Comparison of ENCODE assay signal across 25 cellular contexts in the genomic region with DNA sequence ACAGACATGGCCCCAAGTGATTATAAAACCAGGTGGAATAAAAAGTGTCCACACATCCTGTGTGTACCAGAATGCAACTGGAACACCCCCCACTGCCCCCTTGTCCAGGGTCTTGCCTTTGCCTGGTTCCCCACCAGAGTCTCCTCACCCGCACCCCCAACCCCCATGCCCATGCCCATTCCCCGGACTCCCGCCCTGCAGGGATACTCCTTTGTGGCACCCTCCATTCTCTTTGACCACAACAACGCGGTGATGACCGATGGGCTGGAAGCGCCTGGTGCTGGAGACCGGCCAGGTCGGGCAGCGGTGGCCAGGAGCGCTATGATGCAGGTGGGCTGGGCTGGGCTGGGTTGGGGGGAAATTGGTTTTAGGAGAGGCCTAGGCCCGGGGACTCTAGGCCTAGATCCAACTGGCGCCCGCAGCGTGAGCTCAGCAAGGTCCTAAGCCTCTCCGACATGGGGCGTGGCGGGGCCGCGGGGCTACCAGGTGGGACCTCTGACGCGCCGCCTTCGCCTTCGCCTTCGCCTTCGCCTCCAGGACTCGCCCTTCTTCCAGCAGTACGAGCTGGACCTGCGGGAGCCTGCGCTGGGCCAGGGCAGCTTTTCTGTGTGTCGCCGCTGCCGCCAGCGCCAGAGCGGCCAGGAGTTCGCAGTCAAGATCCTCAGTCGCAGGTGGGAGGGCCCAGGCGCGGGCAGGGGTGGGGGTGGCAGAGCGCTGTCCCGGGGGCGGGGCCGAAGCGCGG.
"Had no signal": no experiment of that assay in that cellular context is flagged by ENCODE, and none has a peak within 500 bp of the region (broad histone marks: within the 10 kb centered on the region; RNA-seq: fewer than 3 reads in every experiment).

No MANE protein-coding gene starts in this region.

- H3K4me3 Mint-ChIP-seq: immature natural killer cell; memory B cell; naive B cell; natural killer cell treated with Interleukin-12 subunit alpha and Interleukin-12 subunit beta and Interleukin-15 and Interleukin-18, amount 100 ng/mL, for 72 hours; neural crest cell; stimulated activated effector memory CD8-positive, alpha-beta T cell treated with anti-CD3 and anti-CD28 coated beads, Interleukin-12 subunit alpha, Interleukin-12 subunit beta, amount 100 ng/mL, for 72 hours had no signal

- H3K27me3 ChIP-seq: colonic mucosa, right atrium auricular region, sigmoid colon, stomach, thyroid gland, vagina had no signal

- DNase-seq: colonic mucosa; dermis blood vessel endothelial cell; effector memory CD4-positive, alpha-beta T cell; hypothalamus; immature natural killer cell; naive B cell; sigmoid colon; stimulated activated CD4-positive, alpha-beta T cell treated with anti-CD3 and anti-CD28 coated beads, Interleukin-2, amount 100 ng/mL, for 24 hours; stimulated activated CD4-positive, alpha-beta T cell treated with anti-CD3 and anti-CD28 coated beads, Interleukin-4, amount 100 ng/mL, for 24 hours; stimulated activated naive CD4-positive, alpha-beta T cell treated with Interleukin-2 at 50 U/mL for 16 hours; stomach; thyroid gland; trophoblast cell had no signal

- H3K27ac ChIP-seq: colonic mucosa, prostate gland, right atrium auricular region, sigmoid colon, stomach, thyroid gland, vagina had no signal

- H3K27me3 Mint-ChIP-seq: memory B cell; naive B cell; natural killer cell treated with Interleukin-12 subunit alpha and Interleukin-12 subunit beta and Interleukin-15 and Interleukin-18, amount 100 ng/mL, for 72 hours had no signal

- H3K4me1 Mint-ChIP-seq: immature natural killer cell; stimulated activated effector memory CD8-positive, alpha-beta T cell treated with anti-CD3 and anti-CD28 coated beads, Interleukin-12 subunit alpha, Interleukin-12 subunit beta, amount 100 ng/mL, for 72 hours had no signal

- ATAC-seq: left lobe of liver; natural killer cell treated with Interleukin-12 subunit alpha and Interleukin-12 subunit beta and Interleukin-15 and Interleukin-18, amount 100 ng/mL, for 72 hours; stimulated activated effector memory CD8-positive, alpha-beta T cell treated with anti-CD3 and anti-CD28 coated beads, Interleukin-12 subunit alpha, Interleukin-12 subunit beta, amount 100 ng/mL, for 72 hours had no signal

- FAIRE-seq: endometrium, frontal cortex, keratinocyte had no signal

- H3K4me3 ChIP-seq: colonic mucosa, lung, prostate gland, right atrium auricular region, sigmoid colon, stomach, thyroid gland, vagina had no signal

- H3K36me3 ChIP-seq: colonic mucosa had no signal

- H3K27ac Mint-ChIP-seq: memory B cell; naive B cell; natural killer cell treated with Interleukin-12 subunit alpha and Interleukin-12 subunit beta and Interleukin-15 and Interleukin-18, amount 100 ng/mL, for 72 hours; stimulated activated effector memory CD8-positive, alpha-beta T cell treated with anti-CD3 and anti-CD28 coated beads, Interleukin-12 subunit alpha, Interleukin-12 subunit beta, amount 100 ng/mL, for 72 hours had no signal

- H3K9me3 Mint-ChIP-seq: immature natural killer cell; memory B cell; naive B cell; natural killer cell treated with Interleukin-12 subunit alpha and Interleukin-12 subunit beta and Interleukin-15 and Interleukin-18, amount 100 ng/mL, for 72 hours; neural crest cell; stimulated activated effector memory CD8-positive, alpha-beta T cell treated with anti-CD3 and anti-CD28 coated beads, Interleukin-12 subunit alpha, Interleukin-12 subunit beta, amount 100 ng/mL, for 72 hours had no signal

- H3K9me3 ChIP-seq: colonic mucosa, prostate gland, right atrium auricular region, sigmoid colon, stomach, thyroid gland, vagina had no signal

- H3K4me1 ChIP-seq: colonic mucosa, prostate gland, right atrium auricular region, thyroid gland, vagina had no signal
